ENCODE assay signal across 13 cellular contexts in genomic region chr12:67804168-67804567, GRCh38.
DNase-seq lines count a peak whose midpoint lies in the region; ATAC-seq and TF ChIP-seq lines count a peak whose summit lies in the region.
"Had no signal": no experiment of that assay in that cellular context is flagged by ENCODE, and none has a peak within 500 bp of the region (broad histone marks: within the 10 kb centered on the region; RNA-seq: fewer than 3 reads in every experiment).

No MANE protein-coding gene starts in this region.

- no peak overlapping the region for H3K14ac ChIP-seq in trophoblast cell (ENCODE audit: low read length)

- no peaks in the 10 kb centered on the region for H3K36me3 Mint-ChIP-seq in CD8-positive, alpha-beta T cell
- H3K36me3 Mint-ChIP-seq in naive thymus-derived CD4-positive, alpha-beta T cell, result no peaks in the 10 kb centered on the region
- H3K36me3 Mint-ChIP-seq: CD14-positive monocyte had no signal

- POLR2A ChIA-PET in CD8-positive, alpha-beta T cell (lab: Charles Lee), result no interaction called here
- POLR2A ChIA-PET in naive thymus-derived CD4-positive, alpha-beta T cell (lab: Charles Lee), result no interaction called here

- ATAC-seq in CD8-positive, alpha-beta T cell, result peak; percentile 82
- peak; percentile 78 for ATAC-seq in HG02610 (IDR thresholded peaks at IDR 0.05; ENCODE audit: unreplicated experiment)
- peak; percentile 93 for ATAC-seq in naive thymus-derived CD4-positive, alpha-beta T cell

- H3K79me1 ChIP-seq in trophoblast cell (ENCODE audit: low read length), result no peaks in the 10 kb centered on the region

- H3K23ac ChIP-seq in trophoblast cell (ENCODE audit: low read length), result no peak overlapping the region

- H3K27ac ChIP-seq in CD8-positive, alpha-beta T cell (ENCODE audit: low read depth, low read length), result no peak overlapping the region
- no peak overlapping the region for H3K27ac ChIP-seq in naive thymus-derived CD4-positive, alpha-beta T cell (ENCODE audit: low read depth, low read length)
- no peak overlapping the region for H3K27ac ChIP-seq in caudate nucleus (ENCODE audit: low read depth, low read length)
- no peak overlapping the region for H3K27ac ChIP-seq in trophoblast cell (ENCODE audit: low read depth, low read length)
- H3K27ac ChIP-seq: brain microvascular endothelial cell had no signal

- intact Hi-C loops in CD8-positive, alpha-beta T cell (cut with DNase I, micrococcal nuclease), result no loop called here
- intact Hi-C loops in naive thymus-derived CD4-positive, alpha-beta T cell (cut with micrococcal nuclease), result loop anchor here (1.0 to 10.0 kb wide), 8 partner anchors 21 to 359 kb away; no protein-coding TSS in a partner anchor

- no peak for TF ChIP-seq CTCF in CD8-positive, alpha-beta T cell (IDR thresholded peaks at IDR 0.05)

- DNase-seq in CD8-positive, alpha-beta T cell, result peak in 4 of 7 experiments; percentile 11 to 62 (median 38)
- DNase-seq in T-helper 22 cell (ENCODE audit: low read depth) (peak; percentile 4), caudate nucleus (lab: John Stamatoyannopoulos, UW) (no peak), NCI-H146 (lab: John Stamatoyannopoulos, UW) (no peak), trophoblast cell (no peak), AML-193 (lab: John Stamatoyannopoulos, UW) (no peak)
- peak in 8 of 9 donors; percentile 29 to 87 (median 62) for DNase-seq in naive thymus-derived CD4-positive, alpha-beta T cell
- DNase-seq: brain microvascular endothelial cell, hypothalamus, Kasumi-1, SIG-M5 had no signal

- no peak overlapping the region for H2AK5ac ChIP-seq in trophoblast cell (ENCODE audit: low read length)

- no CpG with 5 or more reads among the region's 1 CpG for WGBS in trophoblast cell (ENCODE audit: extremely low coverage, insufficient coverage, insufficient read length)

- H3K4me3 ChIP-seq in CD8-positive, alpha-beta T cell (ENCODE audit: low read depth, low read length), result no peak overlapping the region
- no peak overlapping the region for H3K4me3 ChIP-seq in naive thymus-derived CD4-positive, alpha-beta T cell (ENCODE audit: low read length)
- no peak overlapping the region for H3K4me3 ChIP-seq in trophoblast cell (ENCODE audit: low read depth, low read length)

- no peak overlapping the region for H3K4ac ChIP-seq in trophoblast cell (ENCODE audit: low read depth, low read length)

- no peak overlapping the region for H4K91ac ChIP-seq in trophoblast cell (ENCODE audit: low read depth, low read length)

- no peak overlapping the region for H2BK12ac ChIP-seq in trophoblast cell (ENCODE audit: low read length)

- no peak overlapping the region for H3K27ac Mint-ChIP-seq in CD8-positive, alpha-beta T cell
- H3K27ac Mint-ChIP-seq in naive thymus-derived CD4-positive, alpha-beta T cell, result no peak overlapping the region
- H3K27ac Mint-ChIP-seq: CD14-positive monocyte had no signal

- CTCF ChIA-PET in CD8-positive, alpha-beta T cell (lab: Charles Lee), result no interaction called here
- CTCF ChIA-PET in naive thymus-derived CD4-positive, alpha-beta T cell (lab: Charles Lee), result no interaction called here

- H2AFZ ChIP-seq in trophoblast cell (ENCODE audit: insufficient read depth, low read length, poor library complexity), result no peak overlapping the region

- H3K4me1 Mint-ChIP-seq in CD8-positive, alpha-beta T cell (ENCODE audit: low read depth), result peaks cover 10% of the 10 kb centered on the region
- H3K4me1 Mint-ChIP-seq in naive thymus-derived CD4-positive, alpha-beta T cell, result peaks cover 4 to 24% (median 7%) of the 10 kb centered on the region in 7 donors
- H3K4me1 Mint-ChIP-seq: CD14-positive monocyte had no signal

- H3K9me3 ChIP-seq in CD8-positive, alpha-beta T cell (ENCODE audit: low read length), result no peaks in the 10 kb centered on the region
- no peaks in the 10 kb centered on the region for H3K9me3 ChIP-seq in naive thymus-derived CD4-positive, alpha-beta T cell (ENCODE audit: control insufficient read depth in 2 of 3, low read length in 3 of 3)
- no peaks in the 10 kb centered on the region for H3K9me3 ChIP-seq in trophoblast cell (ENCODE audit: insufficient read depth, low read depth, low read length)

- H3K9me3 Mint-ChIP-seq in CD8-positive, alpha-beta T cell, result no peaks in the 10 kb centered on the region
- no peaks in the 10 kb centered on the region for H3K9me3 Mint-ChIP-seq in naive thymus-derived CD4-positive, alpha-beta T cell
- H3K9me3 Mint-ChIP-seq: CD14-positive monocyte had no signal

- H3K4me1 ChIP-seq in CD8-positive, alpha-beta T cell (ENCODE audit: insufficient read depth, low read length), result peaks cover 24% of the 10 kb centered on the region
- H3K4me1 ChIP-seq in naive thymus-derived CD4-positive, alpha-beta T cell (ENCODE audit: control insufficient read depth in 2 of 2, insufficient read depth in 2 of 2, low read length in 2 of 2), result peaks cover 18 to 28% of the 10 kb centered on the region in 2 donors
- no peaks in the 10 kb centered on the region for H3K4me1 ChIP-seq in trophoblast cell (ENCODE audit: control insufficient read depth in 1 of 2, insufficient read depth in 2 of 2, low read length in 2 of 2)

- no peak overlapping the region for H2BK5ac ChIP-seq in trophoblast cell (ENCODE audit: low read depth, low read length, poor library complexity)

- no peak overlapping the region for H3K4me2 ChIP-seq in trophoblast cell (ENCODE audit: low read length)

- no peak overlapping the region for H3K4me3 Mint-ChIP-seq in CD8-positive, alpha-beta T cell
- H3K4me3 Mint-ChIP-seq in naive thymus-derived CD4-positive, alpha-beta T cell, result no peak overlapping the region
- H3K4me3 Mint-ChIP-seq: CD14-positive monocyte had no signal

- no peak overlapping the region for H4K12ac ChIP-seq in trophoblast cell (ENCODE audit: low read depth, low read length)

- no peaks in the 10 kb centered on the region for H3K79me2 ChIP-seq in trophoblast cell (ENCODE audit: control insufficient read depth, insufficient read depth, low read length, poor library complexity)

- no peak overlapping the region for H3K18ac ChIP-seq in trophoblast cell (ENCODE audit: low read length)

- no peaks in the 10 kb centered on the region for H3K27me3 Mint-ChIP-seq in CD8-positive, alpha-beta T cell (ENCODE audit: low read depth)
- H3K27me3 Mint-ChIP-seq in naive thymus-derived CD4-positive, alpha-beta T cell, result peaks cover 0 to under 1% (median 0%) of the 10 kb centered on the region in 5 donors

- no peaks in the 10 kb centered on the region for H3K27me3 ChIP-seq in CD8-positive, alpha-beta T cell (ENCODE audit: insufficient read depth, low read length)
- no peaks in the 10 kb centered on the region for H3K27me3 ChIP-seq in naive thymus-derived CD4-positive, alpha-beta T cell (ENCODE audit: control insufficient read depth in 2 of 2, insufficient read depth in 2 of 2, low read length in 2 of 2)
- H3K27me3 ChIP-seq in trophoblast cell (ENCODE audit: insufficient read depth, low read length), result no peaks in the 10 kb centered on the region
- H3K27me3 ChIP-seq: brain microvascular endothelial cell had no signal

- no peak overlapping the region for H3K9ac ChIP-seq in trophoblast cell (ENCODE audit: low read length)

- H2BK120ac ChIP-seq in trophoblast cell (ENCODE audit: insufficient read depth, low read length, poor library complexity), result no peak overlapping the region

- no peaks in the 10 kb centered on the region for H3K36me3 ChIP-seq in CD8-positive, alpha-beta T cell (ENCODE audit: insufficient read depth, low read length)
- H3K36me3 ChIP-seq in naive thymus-derived CD4-positive, alpha-beta T cell (ENCODE audit: control insufficient read depth in 2 of 3, insufficient read depth in 3 of 3, low read length in 3 of 3), result no peaks in the 10 kb centered on the region
- H3K36me3 ChIP-seq in trophoblast cell (ENCODE audit: control insufficient read depth in 1 of 2, insufficient read depth in 2 of 2, low read length in 2 of 2), result no peaks in the 10 kb centered on the region
- H3K36me3 ChIP-seq: brain microvascular endothelial cell had no signal

- H4K8ac ChIP-seq in trophoblast cell (ENCODE audit: low read depth, low read length), result no peak overlapping the region

Comparison
In these comparisons a context has a peak if more than half of its experiments do, and no peak if none do; other contexts are left out.
1. DNase-seq: peak in CD8-positive, alpha-beta T cell (4 of 7), T-helper 22 cell (single experiment) and naive thymus-derived CD4-positive, alpha-beta T cell (8 of 9); none in caudate nucleus (0 of 61), NCI-H146 (single experiment), trophoblast cell (0 of 2) and AML-193 (0 of 2).
2. intact Hi-C loops: an anchor here in naive thymus-derived CD4-positive, alpha-beta T cell (1.0 to 10.0 kb wide); none called in CD8-positive, alpha-beta T cell.
3. Peak in every context shown above with its lines, with median percentiles within 50 percentile points of each other: ATAC-seq.